Comparison of ENCODE assay signal across 9 cellular contexts in the genomic region with DNA sequence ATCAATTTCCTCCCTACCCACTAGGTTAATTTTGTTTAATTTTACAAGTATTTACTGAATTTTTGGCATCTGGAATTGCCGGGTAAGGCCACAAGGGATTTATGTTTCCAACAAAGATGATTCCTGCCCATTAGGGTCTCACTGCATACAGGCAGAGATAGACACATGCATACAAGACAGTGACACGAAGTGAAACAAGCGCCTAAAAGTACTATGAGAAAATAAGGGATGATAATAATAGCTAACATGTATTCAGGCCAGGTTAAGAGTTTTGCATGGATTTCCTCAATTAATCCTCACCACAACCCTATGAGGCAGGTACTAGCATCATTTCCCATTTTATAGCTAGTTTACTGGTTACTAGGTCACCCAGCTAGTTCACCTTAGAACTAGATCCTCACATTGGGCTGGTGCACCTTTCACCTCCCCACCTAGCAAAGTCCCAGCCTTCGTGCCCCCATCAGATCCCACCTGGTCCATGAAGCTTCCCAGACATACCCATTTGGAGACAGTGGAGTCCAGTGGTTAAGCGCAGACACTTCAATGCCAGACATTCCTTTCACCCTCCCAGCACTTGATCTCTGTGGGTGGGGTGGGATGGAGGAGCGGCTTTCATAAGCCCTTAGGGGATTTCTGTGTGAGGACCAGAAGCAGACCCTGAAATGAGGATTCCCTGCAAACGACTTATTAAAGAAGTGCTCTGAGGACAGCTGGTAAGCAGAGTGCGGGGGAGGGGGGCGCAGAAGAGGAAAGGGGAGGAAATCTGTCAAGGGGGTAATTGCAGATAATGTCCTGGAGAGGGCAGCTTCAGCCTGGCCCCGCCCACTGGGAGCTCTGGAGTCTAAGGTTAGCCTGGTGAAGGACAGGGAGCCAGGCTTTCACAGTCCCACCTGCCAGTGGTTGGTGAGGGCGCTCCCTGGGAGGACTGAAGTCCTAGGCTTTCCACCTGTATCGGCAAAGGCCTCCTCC. TPM values are rescaled to one million over a fixed set of nuclear protein-coding genes. Genes with fewer than 3 reads are reported as not detected.
DNase-seq lines count a peak whose midpoint lies in the region; ATAC-seq, FAIRE-seq and TF ChIP-seq lines count a peak whose summit lies in the region.
"Had no signal": no experiment of that assay in that cellular context is flagged by ENCODE, and none has a peak within 500 bp of the region (broad histone marks: within the 10 kb centered on the region; RNA-seq: fewer than 3 reads in every experiment).

No MANE protein-coding gene starts in this region.

- CTCF ChIA-PET in endothelial cell of umbilical vein (lab: Charles Lee) = interaction anchor here (1.0 to 2.3 kb wide), 4 partner anchors 9 to 258 kb away, joined by 3 to 9 read pairs (median 6); a partner anchor contains a TSS

- H3K36me3 ChIP-seq in endothelial cell of umbilical vein (ENCODE audit: control insufficient read depth in 2 of 2, extremely low read depth in 1 of 2, insufficient read depth in 2 of 2, low read length in 2 of 2) (no peaks in the 10 kb centered on the region), psoas muscle (ENCODE audit: insufficient read depth in 1 of 2, low read depth in 1 of 2) (no peaks in the 10 kb centered on the region)
- H3K36me3 ChIP-seq: heart left ventricle had no signal

- H3K4me2 ChIP-seq in endothelial cell of umbilical vein (ENCODE audit: insufficient read depth, low read length) = no peak overlapping the region

- no peaks in the 10 kb centered on the region for H3K79me2 ChIP-seq in endothelial cell of umbilical vein (ENCODE audit: control insufficient read depth, insufficient read depth, low read length)

- H3K4me1 ChIP-seq in endothelial cell of umbilical vein (ENCODE audit: control insufficient read depth, extremely low read depth, insufficient read depth, low read length) (no peaks in the 10 kb centered on the region), psoas muscle (no peaks in the 10 kb centered on the region)

- H3K9me1 ChIP-seq in endothelial cell of umbilical vein (replicated peaks; ENCODE audit: control insufficient read depth, extremely low read depth, insufficient read depth, low read length) = no peaks in the 10 kb centered on the region

- H4K20me1 ChIP-seq in endothelial cell of umbilical vein (replicated peaks; ENCODE audit: control insufficient read depth, extremely low read depth, insufficient read depth, low read length) = no peaks in the 10 kb centered on the region

- peak; percentile 23 to 60 (median 50) for ATAC-seq in psoas muscle
- no peak for ATAC-seq in GM19397 (IDR thresholded peaks at IDR 0.05; ENCODE audit: unreplicated experiment)
- ATAC-seq in GM19328 (IDR thresholded peaks at IDR 0.05; ENCODE audit: unreplicated experiment) = no peak
- ATAC-seq in GM19452 (IDR thresholded peaks at IDR 0.05; ENCODE audit: unreplicated experiment) = no peak

- H3K9ac ChIP-seq in endothelial cell of umbilical vein (replicated peaks; ENCODE audit: extremely low read depth, insufficient read depth, low read length) = no peak overlapping the region

- POLR2A ChIA-PET in endothelial cell of umbilical vein (lab: Charles Lee) = no interaction called here

- intact Hi-C loops in endothelial cell of umbilical vein (cut with micrococcal nuclease) = no loop called here
- intact Hi-C loops in psoas muscle (cut with DNase I) = loop anchor here (5.0 to 10.0 kb wide), 3 partner anchors 84 to 224 kb away; a partner anchor contains a TSS

- FAIRE-seq in endothelial cell of umbilical vein (lab: Jason Lieb, UNC) = no peak

- BruUV-seq in endothelial cell of umbilical vein (replicated peaks; lab: Mats Ljungman, UMichigan) = no TSS peak

- H3K27me3 ChIP-seq in endothelial cell of umbilical vein (ENCODE audit: control insufficient read depth in 2 of 2, insufficient read depth in 2 of 2, low read length in 2 of 2) (peaks cover 16 to 25% of the 10 kb centered on the region in 2 experiments), psoas muscle (ENCODE audit: insufficient read depth in 3 of 3, low read length in 2 of 3) (peaks cover 0 to 5% (median 4%) of the 10 kb centered on the region in 3 donors)

- no peak overlapping the region for H3K27ac ChIP-seq in endothelial cell of umbilical vein (ENCODE audit: insufficient read depth, low read depth, low read length)
- H3K27ac ChIP-seq in psoas muscle = no peak overlapping the region

- TF ChIP-seq POLR2A in endothelial cell of umbilical vein (IDR thresholded peaks at IDR 0.05; ENCODE audit: low read depth, low read length) = no peak

- DNase-seq in DMS153 (lab: John Stamatoyannopoulos, UW) (peak; percentile 33), HuH-7 (ENCODE audit: low spot score) (peak; percentile 77), T-helper 9 cell (peak; percentile 17), endothelial cell of umbilical vein (ENCODE audit: low read depth, low spot score) (peak; percentile 16), psoas muscle (peak; percentile 21 to 57)
- DNase-seq: heart left ventricle had no signal

- dilution Hi-C loops in endothelial cell of umbilical vein (cut with MboI; ENCODE audit: extremely low pct_ligation_motif_present, low sequenced_read_pairs) = no loop called here

- 36 to 47% (median 46%) methylated on average over 12 of the region's 12 CpGs for WGBS in psoas muscle, 3 donors

- no peaks in the 10 kb centered on the region for H3K9me3 ChIP-seq in endothelial cell of umbilical vein (replicated peaks; ENCODE audit: control insufficient read depth, insufficient read depth, low read length)
- no peaks in the 10 kb centered on the region for H3K9me3 ChIP-seq in psoas muscle
- H3K9me3 ChIP-seq: heart left ventricle had no signal

- no peak overlapping the region for H2AFZ ChIP-seq in endothelial cell of umbilical vein (ENCODE audit: low read depth, low read length)

- H3K4me3 ChIP-seq in endothelial cell of umbilical vein (replicated peaks in 1 of 3; ENCODE audit: insufficient read depth in 1 of 3, low read depth in 1 of 3, low read length in 3 of 3) (no peak overlapping the region), psoas muscle (no peak overlapping the region)
- H3K4me3 ChIP-seq: heart left ventricle had no signal

- TF ChIP-seq CTCF in endothelial cell of umbilical vein (IDR thresholded peaks at IDR 0.05; ENCODE audit: extremely low read depth in 1 of 2, insufficient read depth in 1 of 2, low read depth in 1 of 2, low read length in 2 of 2) (peak in 1 of 2 donors; percentile 18), psoas muscle (IDR thresholded peaks at IDR 0.05) (no peak)

TF ChIP-seq in endothelial cell of umbilical vein, 7 proteins besides CTCF, POLR2A, EP300 and RAD21:
- TF ChIP-seq MYC (IDR thresholded peaks at IDR 0.05; ENCODE audit: low read depth, low read length) (no peak), FOS (IDR thresholded peaks at IDR 0.05; ENCODE audit: borderline replicate concordance, insufficient read depth, low read length) (no peak), EZH2 (IDR thresholded peaks at IDR 0.05; ENCODE audit: borderline replicate concordance, low read depth, low read length, severe bottlenecking) (no peak), JUN (IDR thresholded peaks at IDR 0.05; ENCODE audit: borderline replicate concordance, insufficient read depth, insufficient read length, low read depth) (no peak), GATA2 (IDR thresholded peaks at IDR 0.05; ENCODE audit: insufficient read depth, insufficient read length, low read depth, low read length) (no peak), POLR2AphosphoS5 (IDR thresholded peaks at IDR 0.05; ENCODE audit: insufficient read depth, low read depth, low read length) (no peak)
- TF ChIP-seq, protein P1, sequence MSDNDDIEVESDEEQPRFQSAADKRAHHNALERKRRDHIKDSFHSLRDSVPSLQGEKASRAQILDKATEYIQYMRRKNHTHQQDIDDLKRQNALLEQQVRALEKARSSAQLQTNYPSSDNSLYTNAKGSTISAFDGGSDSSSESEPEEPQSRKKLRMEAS (IDR thresholded peaks at IDR 0.05; ENCODE audit: insufficient read depth, insufficient read length) = no peak

RNA-seq across cellular contexts. Expression of a gene that starts 5.8 kb away (rescaled TPM):
- total RNA-seq in endothelial cell of umbilical vein (51.8 and 58.8 TPM in 2 replicates), psoas muscle (10 to 100 TPM; 12.9 to 22.9 (median 20.7) TPM)
- polyA plus RNA-seq in endothelial cell of umbilical vein (68.7 and 77.5 TPM in 2 replicates), psoas muscle (10 to 100 TPM; 22.3 to 74.2 (median 53.7) TPM)
- 85.8 and 99.0 TPM in 2 replicates for polyA plus RNA-seq in endothelial cell of umbilical vein (2011; cell fraction: cytosol; rRNA removed)
- 37.5 and 40.0 TPM in 2 replicates for polyA plus RNA-seq in endothelial cell of umbilical vein (2011; cell fraction: nucleus; rRNA removed)
- 77.6 and 82.7 TPM in 2 replicates for polyA plus RNA-seq in endothelial cell of umbilical vein (2012)
- polyA minus RNA-seq in endothelial cell of umbilical vein = 18.6 and 19.3 TPM in 2 replicates
- 24.8 TPM for polyA minus RNA-seq in endothelial cell of umbilical vein (2011; cell fraction: cytosol; rRNA and poly(A)+ RNA removed)
- polyA minus RNA-seq in endothelial cell of umbilical vein (2011; cell fraction: nucleus; rRNA and poly(A)+ RNA removed) = 16.0 and 19.5 TPM in 2 replicates

RNA-seq across cellular contexts. Expression of a gene that starts 28.1 kb away (rescaled TPM):
- not detected in 2 replicates for total RNA-seq in endothelial cell of umbilical vein
- not detected in 2 replicates for polyA plus RNA-seq in endothelial cell of umbilical vein
- not detected in 2 replicates for polyA plus RNA-seq in endothelial cell of umbilical vein (2011; cell fraction: cytosol; rRNA removed)
- polyA plus RNA-seq in endothelial cell of umbilical vein (2011; cell fraction: nucleus; rRNA removed) = not detected in 2 replicates
- polyA plus RNA-seq in endothelial cell of umbilical vein (2012) = not detected in 2 replicates
- polyA minus RNA-seq in endothelial cell of umbilical vein = not detected in 2 replicates
- not detected for polyA minus RNA-seq in endothelial cell of umbilical vein (2011; cell fraction: cytosol; rRNA and poly(A)+ RNA removed)
- polyA minus RNA-seq in endothelial cell of umbilical vein (2011; cell fraction: nucleus; rRNA and poly(A)+ RNA removed) = not detected in 2 replicates
- 1 to 10 TPM in 2 of 4 donors, under 1 TPM in 2; 0.44 to 3.4 (median 1.8) TPM for total RNA-seq in psoas muscle
- 1 to 10 TPM; 2.5 to 4.0 (median 2.7) TPM for polyA plus RNA-seq in psoas muscle

Comparison
In these comparisons a context has a peak if more than half of its experiments do, and no peak if none do; other contexts are left out.
1. DNase-seq: peak in every context shown above with its lines; median percentile 77 in HuH-7; 39 in psoas muscle; 33 in DMS153; 17 in T-helper 9 cell; 16 in endothelial cell of umbilical vein.
2. ATAC-seq: peak in psoas muscle (4 of 4); none in GM19397 (single experiment), GM19328 (single experiment) and GM19452 (single experiment).